Comparison of ENCODE assay signal across 28 cellular contexts in the genomic region with DNA sequence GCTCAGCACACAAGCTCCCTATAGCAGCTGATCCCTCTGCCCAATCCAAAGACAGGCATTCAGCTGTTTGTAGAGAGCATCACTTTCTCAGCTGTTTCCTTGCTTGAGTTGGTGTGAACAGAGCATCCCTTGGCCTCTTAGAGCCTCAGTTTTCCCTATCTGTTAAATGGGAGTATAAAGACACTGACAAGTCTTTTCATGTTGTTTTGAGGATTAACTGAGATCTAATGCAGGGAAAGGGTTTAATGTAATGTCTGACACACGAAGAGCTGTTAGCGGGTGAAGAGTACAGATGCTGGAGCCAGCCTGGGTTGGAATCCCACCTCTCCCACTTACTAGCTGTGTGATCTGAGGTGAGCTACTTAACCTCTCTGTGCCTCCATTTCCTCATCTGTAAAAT.
DNase-seq lines count a peak whose midpoint lies in the region; ATAC-seq, FAIRE-seq and TF ChIP-seq lines count a peak whose summit lies in the region.
"Had no signal": no experiment of that assay in that cellular context is flagged by ENCODE, and none has a peak within 500 bp of the region (broad histone marks: within the 10 kb centered on the region; RNA-seq: fewer than 3 reads in every experiment).

No MANE protein-coding gene starts in this region.

- TF ChIP-seq EP300 in A549 (IDR thresholded peaks at IDR 0.05) (no peak), K562 (IDR thresholded peaks at IDR 0.05; ENCODE audit: low read length) (no peak)

- H3K4me3 ChIP-seq in A549 = no peak overlapping the region
- no peak overlapping the region for H3K4me3 ChIP-seq in K562
- no peak overlapping the region for H3K4me3 ChIP-seq in MG63
- H3K4me3 ChIP-seq: BLaER1, GM12878 had no signal

- FAIRE-seq in A549 (lab: Jason Lieb, UNC) (no peak), K562 (lab: Jason Lieb, UNC) (no peak)
- FAIRE-seq: GM12878, GM12892, GM18507 had no signal

- no peak for TF ChIP-seq CTCF in A549 (IDR thresholded peaks at IDR 0.05)
- no peak for TF ChIP-seq CTCF in K562 (IDR thresholded peaks at IDR 0.05 in 2 of 3, conservative IDR thresholded peaks at IDR 0.05 in 1 of 3; ENCODE audit: insufficient read depth in 2 of 3, low read depth in 1 of 3, low read length in 3 of 3)
- no peak for TF ChIP-seq CTCF in RWPE1 (conservative IDR thresholded peaks at IDR 0.05; ENCODE audit: low read depth)

- DNase-seq in NCI-H2171 treated with DMSO at 0.1 percent for 48 hours (lab: John Stamatoyannopoulos, UW) = peak; percentile 27
- no peak for DNase-seq in NCI-H2171 (lab: John Stamatoyannopoulos, UW)
- DNase-seq in A549 (ENCODE audit: low read depth in 1 of 2, low spot score in 1 of 2) = no peak
- DNase-seq in LHCN-M2 (ENCODE audit: low read depth) = peak; percentile 2
- no peak for DNase-seq in K562 (ENCODE audit: extremely low read depth in 1 of 4, low spot score in 3 of 4)
- no peak for DNase-seq in stimulated activated effector memory CD8-positive, alpha-beta T cell treated with anti-CD3 and anti-CD28 coated beads, Interleukin-12 subunit alpha, Interleukin-12 subunit beta, amount 100 ng/mL, for 72 hours (ENCODE audit: low spot score in 2 of 2)
- DNase-seq in MG63 = no peak
- no peak for DNase-seq in RWPE1 (ENCODE audit: low spot score)
- DNase-seq: ACHN; BE2C; C1 segment of cervical spinal cord; CD4-positive, alpha-beta memory T cell; CD4-positive, CD25-positive, alpha-beta regulatory T cell; CD8-positive, alpha-beta memory T cell; COR-L47; DMS 273 treated with DMSO at 0.1 percent for 48 hours; DMS153; DMS53; DMS79; DND-41; EL; GDM1 had no signal

- H3K9ac ChIP-seq in K562 (ENCODE audit: insufficient read depth in 1 of 2, low read depth in 2 of 2, low read length in 2 of 2) = no peak overlapping the region
- H3K9ac ChIP-seq: BLaER1 had no signal

- no peaks in the 10 kb centered on the region for H3K4me1 Mint-ChIP-seq in stimulated activated effector memory CD8-positive, alpha-beta T cell treated with anti-CD3 and anti-CD28 coated beads, Interleukin-12 subunit alpha, Interleukin-12 subunit beta, amount 100 ng/mL, for 72 hours
- H3K4me1 Mint-ChIP-seq: CD8-positive, alpha-beta memory T cell had no signal

- H3K9me1 ChIP-seq in K562 (ENCODE audit: control insufficient read depth, insufficient read depth, low read length) = no peaks in the 10 kb centered on the region

- peaks cover 11 to 51% of the 10 kb centered on the region in 2 experiments for H3K27me3 ChIP-seq in K562 (ENCODE audit: control insufficient read depth in 2 of 2, insufficient read depth in 2 of 2, low read length in 2 of 2)
- peaks cover 8% of the 10 kb centered on the region; the same call in 1 of the 2 replicates for H3K27me3 ChIP-seq in MG63
- H3K27me3 ChIP-seq: BE2C, BLaER1 had no signal

- H3K4me1 ChIP-seq in A549 (no peaks in the 10 kb centered on the region), K562 (replicated peaks in 1 of 2; ENCODE audit: control insufficient read depth in 2 of 2, insufficient read depth in 2 of 2, low read length in 2 of 2) (no peaks in the 10 kb centered on the region)

- POLR2A ChIA-PET in A549 (lab: Yijun Ruan, JAX) (no interaction called here), K562 (lab: Yijun Ruan, JAX) (no interaction called here), RWPE1 (lab: Yijun Ruan, JAX; ENCODE audit: low non-redundant PET) (no interaction called here)

- no peaks in the 10 kb centered on the region for H3K79me2 ChIP-seq in K562 (ENCODE audit: control insufficient read depth, insufficient read depth, low read length)

- CTCF ChIA-PET in A549 (lab: Yijun Ruan, JAX) = no interaction called here
- CTCF ChIA-PET in K562 (lab: Yijun Ruan, JAX; ENCODE audit: low intra/inter-chr PET ratio) = no interaction called here
- CTCF ChIA-PET in RWPE1 (lab: Yijun Ruan, JAX) = interaction anchor here (0.7 to 1.6 kb wide), 2 partner anchors 19 to 208 kb away, joined by 6 read pairs; no protein-coding TSS in a partner anchor

- no peak overlapping the region for H3K27ac ChIP-seq in A549
- no peak overlapping the region for H3K27ac ChIP-seq in K562 (ENCODE audit: extremely low read depth, low read depth, low read length)
- no peak overlapping the region for H3K27ac ChIP-seq in RWPE1
- H3K27ac ChIP-seq: 22Rv1, BLaER1 had no signal

- no peak overlapping the region for H2AFZ ChIP-seq in K562 (ENCODE audit: low read depth, low read length)

- WGBS in A549 (ENCODE audit: missing lambda C conversion rate) = 59% methylated on average over 2 of the region's 2 CpGs
- WGBS in K562 (ENCODE audit: insufficient coverage, low coverage, missing lambda C conversion rate) = 6% methylated on average over 2 of the region's 2 CpGs

- no peak overlapping the region for H3K27ac Mint-ChIP-seq in stimulated activated effector memory CD8-positive, alpha-beta T cell treated with anti-CD3 and anti-CD28 coated beads, Interleukin-12 subunit alpha, Interleukin-12 subunit beta, amount 100 ng/mL, for 72 hours
- H3K27ac Mint-ChIP-seq: CD14-positive monocyte; CD4-positive, alpha-beta memory T cell; CD4-positive, CD25-positive, alpha-beta regulatory T cell; CD8-positive, alpha-beta memory T cell had no signal

- H3K36me3 Mint-ChIP-seq in stimulated activated effector memory CD8-positive, alpha-beta T cell treated with anti-CD3 and anti-CD28 coated beads, Interleukin-12 subunit alpha, Interleukin-12 subunit beta, amount 100 ng/mL, for 72 hours = no peaks in the 10 kb centered on the region
- H3K36me3 Mint-ChIP-seq: CD14-positive monocyte; CD4-positive, alpha-beta memory T cell; CD4-positive, CD25-positive, alpha-beta regulatory T cell; CD8-positive, alpha-beta memory T cell had no signal

- H4K20me1 ChIP-seq in K562 (replicated peaks; ENCODE audit: control insufficient read depth, insufficient read depth, low read length) = peaks cover 10% of the 10 kb centered on the region
- H4K20me1 ChIP-seq: BLaER1 had no signal

- no TSS peak for BruUV-seq in K562 (replicated peaks; lab: Mats Ljungman, UMichigan)

- no peak overlapping the region for H3K4me3 Mint-ChIP-seq in stimulated activated effector memory CD8-positive, alpha-beta T cell treated with anti-CD3 and anti-CD28 coated beads, Interleukin-12 subunit alpha, Interleukin-12 subunit beta, amount 100 ng/mL, for 72 hours
- H3K4me3 Mint-ChIP-seq: CD14-positive monocyte; CD4-positive, alpha-beta memory T cell; CD4-positive, CD25-positive, alpha-beta regulatory T cell; CD8-positive, alpha-beta memory T cell had no signal

- TF ChIP-seq POLR2A in A549 (IDR thresholded peaks at IDR 0.05; ENCODE audit: low read length) = no peak
- no peak for TF ChIP-seq POLR2A in K562 (conservative IDR thresholded peaks at IDR 0.05)

- no peak for ATAC-seq in A549
- ATAC-seq in K562 = no peak
- ATAC-seq in stimulated activated effector memory CD8-positive, alpha-beta T cell treated with anti-CD3 and anti-CD28 coated beads, Interleukin-12 subunit alpha, Interleukin-12 subunit beta, amount 100 ng/mL, for 72 hours = no peak
- ATAC-seq: GM12878 had no signal

- no peak for TF ChIP-seq RAD21 in A549 (conservative IDR thresholded peaks at IDR 0.05 in 1 of 2, IDR thresholded peaks at IDR 0.05 in 1 of 2)
- no peak for TF ChIP-seq RAD21 in K562 (CRISPR knock-in tag; conservative IDR thresholded peaks at IDR 0.05 in 1 of 2, IDR thresholded peaks at IDR 0.05 in 1 of 2)

- in situ Hi-C loops in K562 (cut with MboI) = no loop called here

- intact Hi-C loops in K562 (cut with micrococcal nuclease) = no loop called here

- no peaks in the 10 kb centered on the region for H3K9me3 ChIP-seq in A549
- no peaks in the 10 kb centered on the region for H3K9me3 ChIP-seq in K562 (replicated peaks; ENCODE audit: control insufficient read depth, insufficient read depth, low read depth, low read length)
- no peaks in the 10 kb centered on the region for H3K9me3 ChIP-seq in MG63
- H3K9me3 ChIP-seq: BE2C, BLaER1 had no signal

- H3K9me3 Mint-ChIP-seq in stimulated activated effector memory CD8-positive, alpha-beta T cell treated with anti-CD3 and anti-CD28 coated beads, Interleukin-12 subunit alpha, Interleukin-12 subunit beta, amount 100 ng/mL, for 72 hours = no peaks in the 10 kb centered on the region
- H3K9me3 Mint-ChIP-seq: CD14-positive monocyte; CD4-positive, alpha-beta memory T cell; CD4-positive, CD25-positive, alpha-beta regulatory T cell; CD8-positive, alpha-beta memory T cell had no signal

- no peaks in the 10 kb centered on the region for H3K36me3 ChIP-seq in K562 (ENCODE audit: control insufficient read depth, insufficient read depth, low read length)
- no peaks in the 10 kb centered on the region for H3K36me3 ChIP-seq in MG63
- H3K36me3 ChIP-seq: BE2C, BLaER1 had no signal

- H3K4me2 ChIP-seq in A549 (no peak overlapping the region), K562 (ENCODE audit: insufficient read depth, low read length) (no peak overlapping the region)
- H3K4me2 ChIP-seq: BLaER1 had no signal

TF ChIP-seq in A549, 52 proteins besides CTCF, POLR2A, EP300 and RAD21:
- TF ChIP-seq ZFP36 (IDR thresholded peaks at IDR 0.05; ENCODE audit: borderline replicate concordance, partially characterized antibody) = peak; percentile 9
- TF ChIP-seq NPAS2 (CRISPR knock-in tag; IDR thresholded peaks at IDR 0.05; ENCODE audit: borderline replicate concordance) = no peak
- TF ChIP-seq CHD2 (IDR thresholded peaks at IDR 0.05; ENCODE audit: low read length, partially characterized antibody) = no peak
- TF ChIP-seq FOSL2 (IDR thresholded peaks at IDR 0.05) = no peak
- no peak for TF ChIP-seq FOSL2 (CRISPR knock-in tag; IDR thresholded peaks at IDR 0.05)
- TF ChIP-seq ZC3H11A (IDR thresholded peaks at IDR 0.05) = no peak

TF ChIP-seq in K562, 482 proteins besides CTCF, POLR2A, EP300 and RAD21 (continues in another document):
- TF ChIP-seq TEAD1 (CRISPR knock-in tag; IDR thresholded peaks at IDR 0.05) (no peak), RBM25 (IDR thresholded peaks at IDR 0.05; ENCODE audit: low read depth, low read length, severe bottlenecking) (peak; percentile 96), ZNF174 (CRISPR knock-in tag; IDR thresholded peaks at IDR 0.05) (no peak), SRSF3 (IDR thresholded peaks at IDR 0.05; ENCODE audit: insufficient read depth, low read length) (no peak), SMARCA5 (IDR thresholded peaks at IDR 0.05) (0 out of 2 replicates have a peak, but pooled peaks have one; percentile 43), ZNF695 (CRISPR knock-in tag; IDR thresholded peaks at IDR 0.05) (no peak), KDM1A (IDR thresholded peaks at IDR 0.05) (peak in 1 of 2 experiments; percentile 52; a peak in 2 of 4 replicates)
- TF ChIP-seq, protein P1, sequence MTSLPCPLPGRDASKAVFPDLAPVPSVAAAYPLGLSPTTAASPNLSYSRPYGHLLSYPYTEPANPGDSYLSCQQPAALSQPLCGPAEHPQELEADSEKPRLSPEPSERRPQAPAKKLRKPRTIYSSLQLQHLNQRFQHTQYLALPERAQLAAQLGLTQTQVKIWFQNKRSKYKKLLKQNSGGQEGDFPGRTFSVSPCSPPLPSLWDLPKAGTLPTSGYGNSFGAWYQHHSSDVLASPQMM (CRISPR knock-in tag; IDR thresholded peaks at IDR 0.05) = no peak

Comparison
In these comparisons a context has a peak if more than half of its experiments do, and no peak if none do; other contexts are left out.
1. DNase-seq: peak in NCI-H2171 treated with DMSO at 0.1 percent for 48 hours (single experiment) and LHCN-M2 (single experiment); none in NCI-H2171 (single experiment), A549 (0 of 2), K562 (0 of 4), stimulated activated effector memory CD8-positive, alpha-beta T cell treated with anti-CD3 and anti-CD28 coated beads, Interleukin-12 subunit alpha, Interleukin-12 subunit beta, amount 100 ng/mL, for 72 hours (0 of 2), MG63 (single experiment) and RWPE1 (single experiment).